ENCODE assay signal across 8 cellular contexts in genomic region chr5:58891072-58891970, GRCh38.
A peak's percentile ranks its signal among the peaks of the same experiment; 100 is the strongest.
DNase-seq lines count a peak whose midpoint lies in the region; ATAC-seq and TF ChIP-seq lines count a peak whose summit lies in the region.

No MANE protein-coding gene starts in this region.

- DNase-seq in EL (peak; percentile 87), NCI-H774 (lab: John Stamatoyannopoulos, UW) (peak; percentile 30), endodermal cell (peak; percentile 92), midbrain (lab: John Stamatoyannopoulos, UW) (peak; percentile 58)
- DNase-seq in activated CD8-positive, alpha-beta memory T cell treated with anti-CD3 and anti-CD28 coated beads for 48 hours (ENCODE audit: low read depth in 2 of 3, low spot score in 2 of 3): peak in 2 of 3 experiments; percentile 30 to 32
- peak; percentile 46 for DNase-seq in stimulated activated CD8-positive, alpha-beta memory T cell treated with anti-CD3 and anti-CD28 coated beads, Interleukin-4, amount 100 ng/mL, for 24 hours (ENCODE audit: low read depth)

- H3K27me3 Mint-ChIP-seq in endodermal cell (ENCODE audit: insufficient read depth): no peaks in the 10 kb centered on the region

- H3K36me3 Mint-ChIP-seq in endodermal cell (ENCODE audit: low read depth): no peaks in the 10 kb centered on the region

- H3K27me3 ChIP-seq in endodermal cell (ENCODE audit: control insufficient read depth, insufficient read depth, low read length, poor library complexity, severe bottlenecking): no peaks in the 10 kb centered on the region

- peak overlapping the region; percentile 87 for H3K27ac ChIP-seq in endodermal cell (ENCODE audit: low read depth, low read length)

- no peaks in the 10 kb centered on the region for H3K36me3 ChIP-seq in endodermal cell (ENCODE audit: control insufficient read depth, insufficient read depth, low read length)

- peak; percentile 87 for TF ChIP-seq CTCF in endodermal cell (conservative IDR thresholded peaks at IDR 0.05)

- peaks cover 9% of the 10 kb centered on the region for H3K4me1 ChIP-seq in endodermal cell (ENCODE audit: control insufficient read depth, insufficient read depth, low read length)

- H3K9ac ChIP-seq in endodermal cell (ENCODE audit: extremely low read depth, low read length, poor library complexity, severe bottlenecking): no peak overlapping the region

- peaks cover 22% of the 10 kb centered on the region for H3K4me1 Mint-ChIP-seq in endodermal cell

- no peaks in the 10 kb centered on the region for H3K9me3 Mint-ChIP-seq in endodermal cell

- no peak overlapping the region for H3K4me3 ChIP-seq in endodermal cell (ENCODE audit: low read length)

- H3K4me3 Mint-ChIP-seq in endodermal cell: no peak overlapping the region

- ATAC-seq in HG02759 (IDR thresholded peaks at IDR 0.05; ENCODE audit: unreplicated experiment) (peak; percentile 56), HG03520 (IDR thresholded peaks at IDR 0.05; ENCODE audit: unreplicated experiment) (no peak)

- 54 to 56% methylated on average over 12 to 18 of the region's 18 CpGs for WGBS in endodermal cell (ENCODE audit: insufficient coverage in 1 of 2, insufficient read length in 1 of 2), 2 experiments

- H3K9me3 ChIP-seq in endodermal cell (ENCODE audit: control insufficient read depth, low read length): no peaks in the 10 kb centered on the region

- H3K27ac Mint-ChIP-seq in endodermal cell: peak overlapping the region; percentile 87

Comparison
In these comparisons a context has a peak if more than half of its experiments do, and no peak if none do; other contexts are left out.
1. DNase-seq: peak in every context shown above with its lines; median percentile 92 in endodermal cell; 87 in EL; 58 in midbrain; 46 in stimulated activated CD8-positive, alpha-beta memory T cell treated with anti-CD3 and anti-CD28 coated beads, Interleukin-4, amount 100 ng/mL, for 24 hours; 31 in activated CD8-positive, alpha-beta memory T cell treated with anti-CD3 and anti-CD28 coated beads for 48 hours; 30 in NCI-H774.